Comparison of ENCODE assay signal across 8 cellular contexts in genomic region chr16:83137326-83137770, GRCh38.
DNase-seq lines count a peak whose midpoint lies in the region; ATAC-seq and TF ChIP-seq lines count a peak whose summit lies in the region.

No MANE protein-coding gene starts in this region.

- H3K27ac ChIP-seq in left ventricle myocardium inferior (replicated peaks): no peak overlapping the region
- H3K27ac ChIP-seq in right atrium auricular region: no peak overlapping the region

- WGBS in lower leg skin, 2 donors: 53 to 60% methylated on average over 17 of the region's 17 CpGs

- H3K27ac Mint-ChIP-seq in T-helper 1 cell treated with Interleukin-12 subunit alpha and Interleukin-12 subunit beta and Interleukin-4 antibody, amounts not matched to agents 30 μg/mL and 1 μg/mL, for 36 hours: peak overlapping the region; percentile 81
- H3K27ac Mint-ChIP-seq in WTC11: no peak overlapping the region

- ATAC-seq in GM18520 (IDR thresholded peaks at IDR 0.05; ENCODE audit: unreplicated experiment): no peak
- no peak for ATAC-seq in WTC11

- peaks cover 10% of the 10 kb centered on the region for H3K9me3 Mint-ChIP-seq in T-helper 1 cell treated with Interleukin-12 subunit alpha and Interleukin-12 subunit beta and Interleukin-4 antibody, amounts not matched to agents 30 μg/mL and 1 μg/mL, for 36 hours
- H3K9me3 Mint-ChIP-seq in WTC11: peaks cover 6% of the 10 kb centered on the region

- POLR2A ChIA-PET in WTC11 (lab: Charles Lee): no interaction called here

- H3K9me3 ChIP-seq in left ventricle myocardium inferior (replicated peaks): no peaks in the 10 kb centered on the region
- no peaks in the 10 kb centered on the region for H3K9me3 ChIP-seq in right atrium auricular region
- no peaks in the 10 kb centered on the region for H3K9me3 ChIP-seq in skeletal muscle satellite cell (replicated peaks; ENCODE audit: low read length)

- DNase-seq in left ventricle myocardium inferior: no peak
- no peak for DNase-seq in right atrium auricular region (ENCODE audit: low spot score)
- peak; percentile 77 for DNase-seq in glomerular visceral epithelial cell (ENCODE audit: extremely low spot score)
- DNase-seq in WTC11 (ENCODE audit: low spot score): no peak
- no peak for DNase-seq in lower leg skin (ENCODE audit: low spot score in 2 of 2)

- TF ChIP-seq CTCF in left ventricle myocardium inferior (IDR thresholded peaks at IDR 0.05; ENCODE audit: borderline replicate concordance) (no peak), right atrium auricular region (IDR thresholded peaks at IDR 0.05) (no peak), WTC11 (IDR thresholded peaks at IDR 0.05) (no peak), lower leg skin (IDR thresholded peaks at IDR 0.05) (no peak)

- peak overlapping the region; percentile 74 for H3K4me3 Mint-ChIP-seq in T-helper 1 cell treated with Interleukin-12 subunit alpha and Interleukin-12 subunit beta and Interleukin-4 antibody, amounts not matched to agents 30 μg/mL and 1 μg/mL, for 36 hours
- no peak overlapping the region for H3K4me3 Mint-ChIP-seq in WTC11

- intact Hi-C loops in left ventricle myocardium inferior (cut with micrococcal nuclease) (no loop called here), lower leg skin (cut with DNase I; ENCODE audit: low total_unique reads) (no loop called here)

- peaks cover 6% of the 10 kb centered on the region for H3K4me1 Mint-ChIP-seq in T-helper 1 cell treated with Interleukin-12 subunit alpha and Interleukin-12 subunit beta and Interleukin-4 antibody, amounts not matched to agents 30 μg/mL and 1 μg/mL, for 36 hours (ENCODE audit: low read depth)
- 0 out of 2 replicates have a peak, but pooled peaks cover 5% of the 10 kb centered on the region for H3K4me1 Mint-ChIP-seq in WTC11

- H3K27me3 Mint-ChIP-seq in T-helper 1 cell treated with Interleukin-12 subunit alpha and Interleukin-12 subunit beta and Interleukin-4 antibody, amounts not matched to agents 30 μg/mL and 1 μg/mL, for 36 hours (ENCODE audit: low read depth): peaks cover 7% of the 10 kb centered on the region
- H3K27me3 Mint-ChIP-seq in WTC11 (ENCODE audit: low read depth): no peaks in the 10 kb centered on the region

- H3K4me1 ChIP-seq in left ventricle myocardium inferior (no peaks in the 10 kb centered on the region), right atrium auricular region (no peaks in the 10 kb centered on the region), skeletal muscle satellite cell (ENCODE audit: control insufficient read depth, insufficient read depth, low read length) (peaks cover 12% of the 10 kb centered on the region)

- H3K27me3 ChIP-seq in left ventricle myocardium inferior (ENCODE audit: low read depth) (no peaks in the 10 kb centered on the region), right atrium auricular region (no peaks in the 10 kb centered on the region), skeletal muscle satellite cell (ENCODE audit: control insufficient read depth, insufficient read depth, low read length) (no peaks in the 10 kb centered on the region)

- H3K36me3 Mint-ChIP-seq in T-helper 1 cell treated with Interleukin-12 subunit alpha and Interleukin-12 subunit beta and Interleukin-4 antibody, amounts not matched to agents 30 μg/mL and 1 μg/mL, for 36 hours (ENCODE audit: low read depth): peaks cover 2% of the 10 kb centered on the region
- no peaks in the 10 kb centered on the region for H3K36me3 Mint-ChIP-seq in WTC11

- peak overlapping the region; percentile 88 for H3K4me2 ChIP-seq in skeletal muscle satellite cell (ENCODE audit: low read length)

- peak overlapping the region; percentile 46 for H3K4me3 ChIP-seq in left ventricle myocardium inferior
- peak overlapping the region in 1 of 2 donors; percentile 28 for H3K4me3 ChIP-seq in right atrium auricular region
- peak overlapping the region; percentile 71 for H3K4me3 ChIP-seq in skeletal muscle satellite cell (ENCODE audit: low read length)
- no peak overlapping the region for H3K4me3 ChIP-seq in lower leg skin (ENCODE audit: low read depth, poor library complexity, severe bottlenecking)

- no peaks in the 10 kb centered on the region for H3K36me3 ChIP-seq in left ventricle myocardium inferior
- no peaks in the 10 kb centered on the region for H3K36me3 ChIP-seq in right atrium auricular region
- H3K36me3 ChIP-seq in skeletal muscle satellite cell (ENCODE audit: insufficient read depth, low read length): no peaks in the 10 kb centered on the region

- peak overlapping the region; percentile 69 for H3K9ac ChIP-seq in skeletal muscle satellite cell (ENCODE audit: low read depth, low read length)

- no peak for TF ChIP-seq POLR2A in lower leg skin (IDR thresholded peaks at IDR 0.05)

- CTCF ChIA-PET in WTC11 (lab: Charles Lee): interaction anchor here (1.0 kb wide), 1 partner anchor 308 kb away, joined by 3 read pairs; no protein-coding TSS in a partner anchor

TF ChIP-seq in WTC11, 78 proteins besides CTCF, POLR2A, EP300 and RAD21 (continues in another document):
- TF ChIP-seq GABPB1 (CRISPR knock-in tag; IDR thresholded peaks at IDR 0.05) (no peak), TCF7 (CRISPR knock-in tag; IDR thresholded peaks at IDR 0.05; ENCODE audit: low read depth) (no peak), ZMAT4 (CRISPR knock-in tag; IDR thresholded peaks at IDR 0.05) (no peak), TEAD1 (CRISPR knock-in tag; IDR thresholded peaks at IDR 0.05) (no peak), IRF2 (CRISPR knock-in tag; IDR thresholded peaks at IDR 0.05; ENCODE audit: borderline replicate concordance, low read depth) (no peak), TP53 (CRISPR knock-in tag; IDR thresholded peaks at IDR 0.05) (no peak), AR (CRISPR knock-in tag; IDR thresholded peaks at IDR 0.05) (no peak)
- TF ChIP-seq, protein P1, sequence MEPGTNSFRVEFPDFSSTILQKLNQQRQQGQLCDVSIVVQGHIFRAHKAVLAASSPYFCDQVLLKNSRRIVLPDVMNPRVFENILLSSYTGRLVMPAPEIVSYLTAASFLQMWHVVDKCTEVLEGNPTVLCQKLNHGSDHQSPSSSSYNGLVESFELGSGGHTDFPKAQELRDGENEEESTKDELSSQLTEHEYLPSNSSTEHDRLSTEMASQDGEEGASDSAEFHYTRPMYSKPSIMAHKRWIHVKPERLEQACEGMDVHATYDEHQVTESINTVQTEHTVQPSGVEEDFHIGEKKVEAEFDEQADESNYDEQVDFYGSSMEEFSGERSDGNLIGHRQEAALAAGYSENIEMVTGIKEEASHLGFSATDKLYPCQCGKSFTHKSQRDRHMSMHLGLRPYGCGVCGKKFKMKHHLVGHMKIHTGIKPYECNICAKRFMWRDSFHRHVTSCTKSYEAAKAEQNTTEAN (CRISPR knock-in tag; IDR thresholded peaks at IDR 0.05): no peak
- TF ChIP-seq, protein P2, sequence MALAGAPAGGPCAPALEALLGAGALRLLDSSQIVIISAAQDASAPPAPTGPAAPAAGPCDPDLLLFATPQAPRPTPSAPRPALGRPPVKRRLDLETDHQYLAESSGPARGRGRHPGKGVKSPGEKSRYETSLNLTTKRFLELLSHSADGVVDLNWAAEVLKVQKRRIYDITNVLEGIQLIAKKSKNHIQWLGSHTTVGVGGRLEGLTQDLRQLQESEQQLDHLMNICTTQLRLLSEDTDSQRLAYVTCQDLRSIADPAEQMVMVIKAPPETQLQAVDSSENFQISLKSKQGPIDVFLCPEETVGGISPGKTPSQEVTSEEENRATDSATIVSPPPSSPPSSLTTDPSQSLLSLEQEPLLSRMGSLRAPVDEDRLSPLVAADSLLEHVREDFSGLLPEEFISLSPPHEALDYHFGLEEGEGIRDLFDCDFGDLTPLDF (CRISPR knock-in tag; IDR thresholded peaks at IDR 0.05): no peak
- TF ChIP-seq, protein P3, sequence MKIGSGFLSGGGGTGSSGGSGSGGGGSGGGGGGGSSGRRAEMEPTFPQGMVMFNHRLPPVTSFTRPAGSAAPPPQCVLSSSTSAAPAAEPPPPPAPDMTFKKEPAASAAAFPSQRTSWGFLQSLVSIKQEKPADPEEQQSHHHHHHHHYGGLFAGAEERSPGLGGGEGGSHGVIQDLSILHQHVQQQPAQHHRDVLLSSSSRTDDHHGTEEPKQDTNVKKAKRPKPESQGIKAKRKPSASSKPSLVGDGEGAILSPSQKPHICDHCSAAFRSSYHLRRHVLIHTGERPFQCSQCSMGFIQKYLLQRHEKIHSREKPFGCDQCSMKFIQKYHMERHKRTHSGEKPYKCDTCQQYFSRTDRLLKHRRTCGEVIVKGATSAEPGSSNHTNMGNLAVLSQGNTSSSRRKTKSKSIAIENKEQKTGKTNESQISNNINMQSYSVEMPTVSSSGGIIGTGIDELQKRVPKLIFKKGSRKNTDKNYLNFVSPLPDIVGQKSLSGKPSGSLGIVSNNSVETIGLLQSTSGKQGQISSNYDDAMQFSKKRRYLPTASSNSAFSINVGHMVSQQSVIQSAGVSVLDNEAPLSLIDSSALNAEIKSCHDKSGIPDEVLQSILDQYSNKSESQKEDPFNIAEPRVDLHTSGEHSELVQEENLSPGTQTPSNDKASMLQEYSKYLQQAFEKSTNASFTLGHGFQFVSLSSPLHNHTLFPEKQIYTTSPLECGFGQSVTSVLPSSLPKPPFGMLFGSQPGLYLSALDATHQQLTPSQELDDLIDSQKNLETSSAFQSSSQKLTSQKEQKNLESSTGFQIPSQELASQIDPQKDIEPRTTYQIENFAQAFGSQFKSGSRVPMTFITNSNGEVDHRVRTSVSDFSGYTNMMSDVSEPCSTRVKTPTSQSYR (CRISPR knock-in tag; IDR thresholded peaks at IDR 0.05): no peak
